8 cellular contexts compared by ENCODE assay signal in the genomic region with DNA sequence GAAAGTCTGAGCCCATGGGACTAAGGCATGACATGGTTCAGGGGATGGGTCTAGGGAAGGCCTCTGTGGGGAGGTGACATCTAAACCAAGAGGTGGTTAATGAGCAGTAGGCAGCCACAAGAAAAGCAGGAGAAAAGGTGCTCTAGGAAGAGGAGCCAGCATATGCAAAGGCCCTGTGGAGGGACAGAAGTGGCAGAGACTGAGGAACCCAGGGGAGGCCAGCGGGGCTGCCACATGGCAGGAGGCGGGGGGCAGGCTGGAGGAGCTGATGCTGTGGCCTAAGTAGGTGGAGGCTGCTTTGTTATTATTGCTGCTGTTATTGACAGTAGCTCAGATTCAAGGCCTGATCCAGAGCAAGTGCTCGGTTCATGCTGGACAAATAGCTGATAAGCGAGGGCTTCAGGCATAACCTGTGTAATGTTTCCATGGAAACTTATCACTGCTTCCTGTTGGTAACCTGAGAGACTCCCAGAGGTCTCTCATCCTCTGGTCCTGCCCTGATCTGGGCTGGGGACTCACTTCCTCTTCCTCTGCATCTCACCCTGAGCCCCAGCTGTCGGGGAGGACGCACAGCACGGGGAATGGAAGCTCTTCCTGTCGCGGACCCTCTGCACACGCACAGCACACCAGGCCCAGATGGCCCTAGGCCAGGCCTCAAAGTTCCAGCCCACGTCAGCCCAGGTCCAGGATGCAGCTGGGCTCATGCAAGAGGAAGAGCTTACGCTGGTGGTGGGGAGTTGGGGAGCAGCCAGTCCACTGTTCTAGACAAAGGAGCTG.
DNase-seq lines count a peak whose midpoint lies in the region; ATAC-seq, FAIRE-seq and TF ChIP-seq lines count a peak whose summit lies in the region.

No MANE protein-coding gene starts in this region.

- H3K9me3 ChIP-seq in GM12878 (replicated peaks; ENCODE audit: control insufficient read depth, insufficient read depth, low read length) (no peaks in the 10 kb centered on the region), stomach (no peaks in the 10 kb centered on the region)

- DNase-seq in CD1c-positive myeloid dendritic cell (ENCODE audit: extremely low spot score) (peak; percentile 40), NB4 (ENCODE audit: low read depth) (peak; percentile 43), GM12878 (ENCODE audit: low read depth, low spot score) (no peak), foreskin keratinocyte (no peak), stomach (no peak), NCI-H128 (lab: John Stamatoyannopoulos, UW; ENCODE audit: unreplicated experiment) (no peak)
- peak in 2 of 10 donors; percentile 21 to 30 for DNase-seq in naive thymus-derived CD8-positive, alpha-beta T cell

- no peak for TF ChIP-seq CTCF in NB4 (IDR thresholded peaks at IDR 0.05; ENCODE audit: low read depth, low read length)
- TF ChIP-seq CTCF in GM12878 (IDR thresholded peaks at IDR 0.05 in 2 of 3, conservative IDR thresholded peaks at IDR 0.05 in 1 of 3; ENCODE audit: control insufficient read depth in 2 of 3, extremely low read depth in 1 of 3, insufficient read depth in 1 of 3, low read depth in 3 of 3, low read length in 3 of 3), result no peak
- TF ChIP-seq CTCF in foreskin keratinocyte (conservative IDR thresholded peaks at IDR 0.05), result no peak
- TF ChIP-seq CTCF in stomach (IDR thresholded peaks at IDR 0.05), result no peak

- H4K20me1 ChIP-seq in GM12878 (ENCODE audit: control insufficient read depth, insufficient read depth), result no peaks in the 10 kb centered on the region

- H3K4me2 ChIP-seq in GM12878 (ENCODE audit: control insufficient read depth, insufficient read depth), result no peak overlapping the region

- TF ChIP-seq RAD21 in GM12878 (IDR thresholded peaks at IDR 0.05; ENCODE audit: insufficient read depth, low read depth, low read length), result no peak

- RAD21 ChIA-PET in GM12878 (lab: Charles Lee; ENCODE audit: unreplicated experiment), result no interaction called here

- in situ Hi-C loops in GM12878 (cut with MboI), result no loop called here

- FAIRE-seq in GM12878 (lab: Jason Lieb, UNC), result no peak

- POLR2A ChIA-PET in GM12878 (lab: Charles Lee), result no interaction called here
- POLR2A ChIA-PET in naive thymus-derived CD8-positive, alpha-beta T cell (lab: Charles Lee), result no interaction called here

- TF ChIP-seq EP300 in GM12878 (IDR thresholded peaks at IDR 0.05; ENCODE audit: borderline replicate concordance in 1 of 2, control insufficient read depth in 1 of 2, low read depth in 2 of 2, low read length in 2 of 2), result no peak
- TF ChIP-seq EP300 in stomach (IDR thresholded peaks at IDR 0.05), result no peak

- no peak overlapping the region for H3K4me3 ChIP-seq in NB4 (ENCODE audit: low read depth, low read length)
- no peak overlapping the region for H3K4me3 ChIP-seq in GM12878
- H3K4me3 ChIP-seq in stomach, result no peak overlapping the region

- no peaks in the 10 kb centered on the region for H3K36me3 Mint-ChIP-seq in naive thymus-derived CD8-positive, alpha-beta T cell

- H3K27ac ChIP-seq in GM12878 (ENCODE audit: control insufficient read depth, insufficient read depth) (no peak overlapping the region), foreskin keratinocyte (no peak overlapping the region), stomach (peak overlapping the region in 2 of 5 donors; percentile 27 to 40)

- TF ChIP-seq POLR2A in NB4 (IDR thresholded peaks at IDR 0.05; ENCODE audit: extremely low read depth, insufficient read length) (no peak), GM12878 (IDR thresholded peaks at IDR 0.05; ENCODE audit: low read depth, low read length) (no peak), stomach (IDR thresholded peaks at IDR 0.05) (no peak)

- SMC1A ChIA-PET in GM12878 (lab: Charles Lee; ENCODE audit: uncharacterized antibody, unreplicated experiment), result no interaction called here

- H3K27me3 Mint-ChIP-seq in naive thymus-derived CD8-positive, alpha-beta T cell, result no peaks in the 10 kb centered on the region

- WGBS in GM12878 (ENCODE audit: insufficient coverage, insufficient replicate concordance, low lambda C conversion rate, missing lambda C conversion rate), result 20% methylated on average over 12 of the region's 12 CpGs
- 50 to 72% (median 56%) methylated on average over 12 of the region's 12 CpGs for WGBS in stomach, 5 donors

- no peak overlapping the region for H3K9ac ChIP-seq in GM12878 (ENCODE audit: control insufficient read depth, insufficient read depth, low read length)

- peak overlapping the region in 1 of 10 donors; percentile 20 for H3K4me3 Mint-ChIP-seq in naive thymus-derived CD8-positive, alpha-beta T cell

- no peaks in the 10 kb centered on the region for H3K79me2 ChIP-seq in GM12878 (ENCODE audit: control insufficient read depth, insufficient read depth, low read length)

- peaks cover 9 to 34% (median 14%) of the 10 kb centered on the region in 4 donors for H3K4me1 Mint-ChIP-seq in naive thymus-derived CD8-positive, alpha-beta T cell

- H3K4me1 ChIP-seq in GM12878 (ENCODE audit: control insufficient read depth, insufficient read depth, low read length) (peaks cover 8% of the 10 kb centered on the region), foreskin keratinocyte (no peaks in the 10 kb centered on the region), stomach (peaks cover 10 to 17% (median 13%) of the 10 kb centered on the region in 4 donors)

- H3K27me3 ChIP-seq in GM12878 (replicated peaks in 1 of 2; ENCODE audit: control insufficient read depth in 2 of 2, insufficient read depth in 2 of 2, low read length in 1 of 2), result peaks cover 0 to 1% of the 10 kb centered on the region in 2 experiments; a peak in 1 of 4 replicates
- peaks cover 15% of the 10 kb centered on the region for H3K27me3 ChIP-seq in foreskin keratinocyte
- peaks cover 0 to 5% (median 0%) of the 10 kb centered on the region in 3 donors for H3K27me3 ChIP-seq in stomach

- H2AFZ ChIP-seq in GM12878 (ENCODE audit: control insufficient read depth, low read depth, low read length), result peak overlapping the region; percentile 56

- intact Hi-C loops in GM12878 (cut with micrococcal nuclease; ENCODE audit: unreplicated experiment), result no loop called here
- intact Hi-C loops in stomach (cut with DNase I; ENCODE audit: low total_unique reads), result no loop called here

- no TSS peak for BruUV-seq in GM12878 (replicated peaks; lab: Mats Ljungman, UMichigan)

- ATAC-seq in GM19351 (IDR thresholded peaks at IDR 0.05; ENCODE audit: unreplicated experiment), result peak; percentile 65
- peak; percentile 59 for ATAC-seq in GM12878
- peak; percentile 68 to 82 for ATAC-seq in naive thymus-derived CD8-positive, alpha-beta T cell
- ATAC-seq in foreskin keratinocyte, result no peak

- H3K36me3 ChIP-seq in GM12878 (ENCODE audit: control insufficient read depth in 2 of 2, insufficient read depth in 2 of 2, low read length in 1 of 2), result no peaks in the 10 kb centered on the region
- H3K36me3 ChIP-seq in stomach, result no peaks in the 10 kb centered on the region

- peak overlapping the region; percentile 20 to 91 (median 72) for H3K27ac Mint-ChIP-seq in naive thymus-derived CD8-positive, alpha-beta T cell

- no peaks in the 10 kb centered on the region for H3K9me3 Mint-ChIP-seq in naive thymus-derived CD8-positive, alpha-beta T cell

- CTCF ChIA-PET in GM12878 (lab: Yijun Ruan, JAX), result no interaction called here

TF ChIP-seq in GM12878, 131 proteins besides CTCF, POLR2A, EP300 and RAD21:
- TF ChIP-seq ZNF207 (IDR thresholded peaks at IDR 0.05; ENCODE audit: borderline replicate concordance) (no peak), TCF3 (IDR thresholded peaks at IDR 0.05; ENCODE audit: borderline replicate concordance, insufficient read depth, low read depth, low read length) (0 out of 2 replicates have a peak, but pooled peaks have one; percentile 27), RFX5 (IDR thresholded peaks at IDR 0.05; ENCODE audit: low read depth, low read length) (no peak), SPI1 (IDR thresholded peaks at IDR 0.05; ENCODE audit: borderline replicate concordance, insufficient read depth, low read depth, low read length) (peak; percentile 60), SRF (IDR thresholded peaks at IDR 0.05; ENCODE audit: low read depth in 2 of 2, low read length in 2 of 2) (peak in 1 of 2 experiments; percentile 42; a peak in 1 of 4 replicates)

Comparison
In these comparisons a context has a peak if more than half of its experiments do, and no peak if none do; other contexts are left out.
1. DNase-seq: peak in CD1c-positive myeloid dendritic cell (single experiment) and NB4 (single experiment); none in GM12878 (single experiment), foreskin keratinocyte (0 of 2), stomach (single experiment) and NCI-H128 (single experiment).